ENCODE assay signal across 9 cellular contexts in genomic region chr9:127479507-127480081, GRCh38.
"Had no signal": no experiment of that assay in that cellular context is flagged by ENCODE, and none has a peak within 500 bp of the region (broad histone marks: within the 10 kb centered on the region; RNA-seq: fewer than 3 reads in every experiment).

No MANE protein-coding gene starts in this region.

- H3K27ac ChIP-seq: GM23248, HL-60 had no signal

- FAIRE-seq: K562 had no signal

- H3K9ac ChIP-seq: GM23248 had no signal

- ATAC-seq: HCT116, K562 had no signal

- H3K9me3 ChIP-seq: HAP-1 had no signal

- H2AFZ ChIP-seq: GM23248 had no signal

- DNase-seq: GM23248, GOT3, H7, HFFc6, IMR-90 had no signal

- H3K4me1 ChIP-seq: HAP-1 had no signal

- H3K4me3 ChIP-seq: GM23248, HAP-1, K562 had no signal
